Comparison of ENCODE assay signal across 10 cellular contexts in genomic region chr3:58470363-58471024, GRCh38. TPM values are rescaled to one million over a fixed set of nuclear protein-coding genes. Genes with fewer than 3 reads are reported as not detected.
DNase-seq lines count a peak whose midpoint lies in the region; ATAC-seq and TF ChIP-seq lines count a peak whose summit lies in the region.
"Had no signal": no experiment of that assay in that cellular context is flagged by ENCODE, and none has a peak within 500 bp of the region (broad histone marks: within the 10 kb centered on the region; RNA-seq: fewer than 3 reads in every experiment).

No MANE protein-coding gene starts in this region.

- no peaks in the 10 kb centered on the region for H3K79me2 ChIP-seq in PC-3 (ENCODE audit: low read length)

- peaks cover 48 to 59% (median 48%) of the 10 kb centered on the region in 3 donors for H3K4me1 Mint-ChIP-seq in CD8-positive, alpha-beta memory T cell
- peaks cover 20% of the 10 kb centered on the region for H3K4me1 Mint-ChIP-seq in progenitor cell of endocrine pancreas (ENCODE audit: low read depth)

- no peak overlapping the region for H2AFZ ChIP-seq in PC-3 (ENCODE audit: low read length)

- peaks cover 26% of the 10 kb centered on the region for H3K4me1 ChIP-seq in CD8-positive, alpha-beta memory T cell (ENCODE audit: insufficient read depth, low read length)
- peaks cover 27% of the 10 kb centered on the region for H3K4me1 ChIP-seq in PC-3 (ENCODE audit: insufficient read depth, low read length)
- H3K4me1 ChIP-seq in esophagus (ENCODE audit: control insufficient read depth in 2 of 2, insufficient read depth in 2 of 2, low read length in 1 of 2) = peaks cover 0 to 10% of the 10 kb centered on the region in 2 donors
- no peaks in the 10 kb centered on the region for H3K4me1 ChIP-seq in BE2C

- no peak overlapping the region for H3K4me3 ChIP-seq in CD8-positive, alpha-beta memory T cell (ENCODE audit: low read length)
- peak overlapping the region; percentile 6; the same call in 1 of the 2 replicates for H3K4me3 ChIP-seq in PC-3 (ENCODE audit: low read length)
- H3K4me3 ChIP-seq in esophagus (ENCODE audit: low read depth in 1 of 2, low read length in 2 of 2) = no peak overlapping the region
- no peak overlapping the region for H3K4me3 ChIP-seq in BE2C (ENCODE audit: low read depth, low read length)

- no peaks in the 10 kb centered on the region for H3K36me3 ChIP-seq in CD8-positive, alpha-beta memory T cell (ENCODE audit: insufficient read depth, low read length)
- H3K36me3 ChIP-seq in PC-3 (ENCODE audit: low read depth, low read length) (no peaks in the 10 kb centered on the region), esophagus (ENCODE audit: control insufficient read depth in 2 of 2, insufficient read depth in 2 of 2, low read length in 1 of 2) (no peaks in the 10 kb centered on the region), BE2C (no peaks in the 10 kb centered on the region)

- WGBS in esophagus, 2 donors = 81 to 86% methylated on average over 12 of the region's 12 CpGs

- POLR2A ChIA-PET in CD8-positive, alpha-beta memory T cell (lab: Charles Lee) = interaction anchor here (1.4 to 1.6 kb wide), 2 partner anchors 21 to 22 kb away, joined by 3 to 8 read pairs; partner anchors contain the start of gene KCTD6
- POLR2A ChIA-PET in PC-3 (lab: Charles Lee; ENCODE audit: unreplicated experiment) = no interaction called here

- no peak for DNase-seq in CD8-positive, alpha-beta memory T cell
- DNase-seq in PC-3 (no peak), progenitor cell of endocrine pancreas (ENCODE audit: low spot score, unreplicated experiment) (no peak), hypothalamus (lab: John Stamatoyannopoulos, UW) (no peak), Kasumi-1 (lab: John Stamatoyannopoulos, UW) (no peak), BE2C (no peak)
- DNase-seq: activated B cell treated with CpG ODN at 0.5 μM for 24 hours, NCI-H187 treated with DMSO at 0.1 percent for 48 hours had no signal

- no peaks in the 10 kb centered on the region for H3K9me3 ChIP-seq in CD8-positive, alpha-beta memory T cell (ENCODE audit: low read length)
- H3K9me3 ChIP-seq in PC-3 (ENCODE audit: low read length) = no peaks in the 10 kb centered on the region
- H3K9me3 ChIP-seq in esophagus (ENCODE audit: control insufficient read depth in 2 of 2, insufficient read depth in 1 of 2, low read depth in 1 of 2, low read length in 1 of 2) = peaks cover 0 to 2% of the 10 kb centered on the region in 2 donors
- H3K9me3 ChIP-seq in BE2C = no peaks in the 10 kb centered on the region

- no peaks in the 10 kb centered on the region for H3K36me3 Mint-ChIP-seq in CD8-positive, alpha-beta memory T cell
- no peaks in the 10 kb centered on the region for H3K36me3 Mint-ChIP-seq in progenitor cell of endocrine pancreas (ENCODE audit: insufficient read depth)
- H3K36me3 Mint-ChIP-seq: naive thymus-derived CD8-positive, alpha-beta T cell had no signal

- TF ChIP-seq CTCF in PC-3 (conservative IDR thresholded peaks at IDR 0.05; ENCODE audit: low read depth, low read length) (no peak), progenitor cell of endocrine pancreas (IDR thresholded peaks at IDR 0.05; ENCODE audit: unreplicated experiment) (no peak), BE2C (IDR thresholded peaks at IDR 0.05; ENCODE audit: low read depth, low read length) (no peak)

- H3K9ac ChIP-seq in PC-3 (ENCODE audit: low read length) = peak overlapping the region; percentile 54

- H3K27ac Mint-ChIP-seq in CD8-positive, alpha-beta memory T cell = peak overlapping the region; percentile 57 to 95 (median 88)
- H3K27ac Mint-ChIP-seq in progenitor cell of endocrine pancreas = peak overlapping the region; percentile 94
- H3K27ac Mint-ChIP-seq: activated B cell treated with CpG ODN at 0.5 μM for 24 hours had no signal

- CTCF ChIA-PET in CD8-positive, alpha-beta memory T cell (lab: Charles Lee) = interaction anchor here (0.6 to 7.1 kb wide), 6 partner anchors 22 to 164 kb away, joined by 3 to 57 read pairs (median 3); partner anchors contain the start of genes HTD2, KCTD6 and RPP14
- CTCF ChIA-PET in PC-3 (lab: Charles Lee) = no interaction called here

- H3K27me3 Mint-ChIP-seq in CD8-positive, alpha-beta memory T cell = no peaks in the 10 kb centered on the region
- H3K27me3 Mint-ChIP-seq in progenitor cell of endocrine pancreas = no peaks in the 10 kb centered on the region
- H3K27me3 Mint-ChIP-seq: activated B cell treated with CpG ODN at 0.5 μM for 24 hours; naive thymus-derived CD8-positive, alpha-beta T cell had no signal

- peak overlapping the region; percentile 65 for H3K4me2 ChIP-seq in PC-3 (ENCODE audit: low read length)

- H3K4me3 Mint-ChIP-seq in CD8-positive, alpha-beta memory T cell = peak overlapping the region in 3 of 7 donors; percentile 69 to 78 (median 74)
- H3K4me3 Mint-ChIP-seq in progenitor cell of endocrine pancreas (ENCODE audit: low read depth) = no peak overlapping the region
- H3K4me3 Mint-ChIP-seq: activated B cell treated with CpG ODN at 0.5 μM for 24 hours had no signal

- no peaks in the 10 kb centered on the region for H3K9me2 ChIP-seq in PC-3 (replicated peaks; ENCODE audit: low read length)

- intact Hi-C loops in PC-3 (cut with micrococcal nuclease) = loop anchor here (1.0 to 2.0 kb wide), 3 partner anchors 21 to 62 kb away; no protein-coding TSS in a partner anchor

- H4K20me1 ChIP-seq in PC-3 (ENCODE audit: low read length) = no peaks in the 10 kb centered on the region

- no peaks in the 10 kb centered on the region for H3K27me3 ChIP-seq in CD8-positive, alpha-beta memory T cell (ENCODE audit: insufficient read depth, low read length, poor library complexity, severe bottlenecking)
- H3K27me3 ChIP-seq in PC-3 (ENCODE audit: low read length) (no peaks in the 10 kb centered on the region), esophagus (ENCODE audit: control insufficient read depth in 1 of 2, insufficient read depth in 2 of 2, low read length in 2 of 2) (no peaks in the 10 kb centered on the region), BE2C (no peaks in the 10 kb centered on the region)

- no peak overlapping the region for H3K27ac ChIP-seq in CD8-positive, alpha-beta memory T cell (ENCODE audit: low read depth, low read length)
- H3K27ac ChIP-seq in PC-3 (ENCODE audit: low read length) (peak overlapping the region; percentile 83), esophagus (ENCODE audit: low read depth in 2 of 2, low read length in 1 of 2) (peak overlapping the region; percentile 69 to 91)

- peaks cover 6% of the 10 kb centered on the region for H3F3A ChIP-seq in PC-3 (ENCODE audit: low read length, unreplicated experiment)

- no TSS peak for BruUV-seq in PC-3 (replicated peaks; lab: Mats Ljungman, UMichigan)

- ATAC-seq in PC-3 = no peak; the same call in 1 of the 2 replicates

- no peaks in the 10 kb centered on the region for H3K9me3 Mint-ChIP-seq in CD8-positive, alpha-beta memory T cell
- H3K9me3 Mint-ChIP-seq in progenitor cell of endocrine pancreas (ENCODE audit: low read depth) = no peaks in the 10 kb centered on the region
- H3K9me3 Mint-ChIP-seq: activated B cell treated with CpG ODN at 0.5 μM for 24 hours; naive thymus-derived CD8-positive, alpha-beta T cell had no signal

RNA-seq across cellular contexts. Expression of gene KCTD6, which starts 21.4 kb away (rescaled TPM):
- 1 to 10 TPM; 5.5 to 5.9 TPM for total RNA-seq in CD8-positive, alpha-beta memory T cell
- 12.2 TPM for polyA plus RNA-seq in CD8-positive, alpha-beta memory T cell
- total RNA-seq in PC-3 (2014; rRNA removed) (13.1 and 13.6 TPM in 2 replicates), progenitor cell of endocrine pancreas (14.8 TPM in 2 replicates)
- 10 to 100 TPM in 1 of 2 donors, 1 to 10 TPM in 1; 9.2 to 11.2 TPM for polyA plus RNA-seq in esophagus
- polyA plus RNA-seq in BE2C (2012; ENCODE audit: insufficient read depth, insufficient read length, low read depth) = 8.0 TPM

RNA-seq across cellular contexts. Expression of gene PDHB, which starts 36.9 kb away (rescaled TPM):
- total RNA-seq in CD8-positive, alpha-beta memory T cell = 10 to 100 TPM; 64.2 to 64.8 TPM
- 91.2 TPM for polyA plus RNA-seq in CD8-positive, alpha-beta memory T cell
- total RNA-seq in PC-3 (2014; rRNA removed) = 103 and 140 TPM in 2 replicates
- polyA plus RNA-seq in esophagus = 10 to 100 TPM; 59.0 to 82.0 TPM
- 73.4 and 76.4 TPM in 2 replicates for total RNA-seq in progenitor cell of endocrine pancreas
- 58.6 TPM for polyA plus RNA-seq in BE2C (2012; ENCODE audit: insufficient read depth, insufficient read length, low read depth)
